In the genomic region with DNA sequence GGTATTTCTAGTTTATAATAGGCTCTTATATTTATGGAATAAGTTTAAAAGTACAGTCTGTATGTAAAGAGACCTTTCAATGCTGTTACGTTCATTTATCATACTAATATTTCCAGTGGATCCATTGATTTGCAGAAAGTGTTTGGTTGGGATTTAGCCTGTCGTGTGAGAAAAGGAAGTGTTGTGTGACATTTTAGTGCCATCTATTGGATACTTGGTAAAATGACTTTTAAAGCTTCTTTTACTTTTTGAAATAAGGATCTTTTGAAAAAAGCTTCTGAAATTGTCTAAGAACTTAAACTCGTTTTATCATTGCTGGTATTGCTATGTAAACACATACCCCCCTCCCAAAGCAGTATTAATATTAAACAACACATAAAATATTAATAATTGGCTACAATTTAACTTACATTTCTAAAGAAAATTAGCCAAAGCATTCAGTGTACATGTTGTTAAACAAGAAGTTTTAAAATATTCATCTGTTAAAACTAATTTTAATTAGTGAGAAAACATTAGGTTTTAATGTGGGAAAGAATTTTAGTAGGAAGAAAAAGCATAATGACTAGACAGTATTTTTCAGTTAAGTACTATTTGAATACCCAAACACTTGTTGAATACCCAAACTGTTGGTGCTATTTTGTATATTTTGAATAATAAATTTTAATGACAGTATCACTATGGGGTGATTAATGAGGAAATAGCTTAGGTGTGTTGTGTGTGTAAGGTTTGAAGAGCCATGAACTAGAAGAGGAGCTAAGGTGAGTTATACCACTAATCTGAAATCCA, we compare ENCODE assay signal across 8 cellular contexts. TPM values are rescaled to one million over a fixed set of nuclear protein-coding genes. Genes with fewer than 3 reads are reported as not detected.
DNase-seq lines count a peak whose midpoint lies in the region; ATAC-seq and TF ChIP-seq lines count a peak whose summit lies in the region.

No MANE protein-coding gene starts in this region.

- H3K4me1 ChIP-seq in GM23338 (ENCODE audit: insufficient read depth), result no peaks in the 10 kb centered on the region; the same call in 1 of the 2 replicates

- H4K20me1 ChIP-seq in GM23338 (replicated peaks; ENCODE audit: insufficient read depth), result peaks cover 35% of the 10 kb centered on the region

- H3K27me3 Mint-ChIP-seq in GM23338 (ENCODE audit: insufficient read depth, low read depth, poor library complexity), result no peaks in the 10 kb centered on the region

- H3K27ac Mint-ChIP-seq in GM23338, result no peak overlapping the region

- intact Hi-C loops in posterior cingulate gyrus (cut with DNase I), result loop anchor here (1.0 to 5.0 kb wide), 2 partner anchors 59 to 118 kb away; a partner anchor contains a TSS

- no peak overlapping the region for H3K4me3 Mint-ChIP-seq in GM23338

- H3K79me2 ChIP-seq in GM23338 (replicated peaks; ENCODE audit: insufficient read depth), result no peaks in the 10 kb centered on the region; the same call in none of the 2 replicates

- no peaks in the 10 kb centered on the region for H3F3A ChIP-seq in GM23338 (replicated peaks; ENCODE audit: low read depth)

- 0 out of 2 replicates have a peak, but pooled peaks cover 5% of the 10 kb centered on the region for H3K36me3 ChIP-seq in GM23338 (ENCODE audit: insufficient read depth)

- H3K4me2 ChIP-seq in GM23338, result no peak overlapping the region

- TF ChIP-seq CTCF in GM23338 (conservative IDR thresholded peaks at IDR 0.05; ENCODE audit: low read depth in 2 of 2) (peak; percentile 51 to 53), fibroblast of the aortic adventitia (IDR thresholded peaks at IDR 0.05; ENCODE audit: insufficient read depth, low read length) (peak; percentile 45)

- H3K27me3 ChIP-seq in GM23338 (ENCODE audit: insufficient read depth), result no peaks in the 10 kb centered on the region

- H3K9me3 Mint-ChIP-seq in GM23338, result no peaks in the 10 kb centered on the region

- no peak overlapping the region for H2AFZ ChIP-seq in GM23338

- 0 out of 2 replicates have a peak overlapping the region, but pooled peaks have one; percentile 39 for H3K27ac ChIP-seq in GM23338 (ENCODE audit: low read depth)

- H3K36me3 Mint-ChIP-seq in GM23338 (ENCODE audit: low read depth), result peaks cover 20% of the 10 kb centered on the region

- H3K9me2 ChIP-seq in GM23338 (ENCODE audit: insufficient read depth), result no peaks in the 10 kb centered on the region

- peaks cover 12% of the 10 kb centered on the region; the same call in 2 of the 3 replicates for H3K4me1 Mint-ChIP-seq in GM23338

- 0 out of 3 replicates have a peak, but pooled peaks have one; percentile 28 for ATAC-seq in GM23338
- no peak for ATAC-seq in GM21723 (IDR thresholded peaks at IDR 0.05; ENCODE audit: unreplicated experiment)

- DNase-seq in AML-193 (lab: John Stamatoyannopoulos, UW) (peak; percentile 80 to 81), GM23338 (ENCODE audit: low spot score) (peak; percentile 59), SHP77 treated with DMSO at 0.1 percent for 48 hours (lab: John Stamatoyannopoulos, UW) (peak; percentile 5), fibroblast of the aortic adventitia (ENCODE audit: low read depth) (peak; percentile 85), putamen (ENCODE audit: low spot score) (peak; percentile 45), posterior cingulate gyrus (no peak), iPS-NIHi11 (ENCODE audit: low spot score) (no peak)

- H3K4me3 ChIP-seq in GM23338 (no peak overlapping the region), fibroblast of the aortic adventitia (ENCODE audit: low read depth, low read length) (no peak overlapping the region)

TF ChIP-seq in GM23338, 12 proteins besides CTCF, POLR2A, EP300 and RAD21 (continues in another document):
- TF ChIP-seq CREB1 (CRISPR knock-in tag; IDR thresholded peaks at IDR 0.05; ENCODE audit: low read depth) (no peak), ZNF331 (CRISPR knock-in tag; IDR thresholded peaks at IDR 0.05; ENCODE audit: low read depth) (no peak), JUNB (IDR thresholded peaks at IDR 0.05; ENCODE audit: unreplicated experiment) (no peak), POLR2AphosphoS5 (IDR thresholded peaks at IDR 0.05; ENCODE audit: low read depth) (no peak), EZH2 (IDR thresholded peaks at IDR 0.05; ENCODE audit: low read depth, unreplicated experiment) (no peak)
- TF ChIP-seq, protein P1, sequence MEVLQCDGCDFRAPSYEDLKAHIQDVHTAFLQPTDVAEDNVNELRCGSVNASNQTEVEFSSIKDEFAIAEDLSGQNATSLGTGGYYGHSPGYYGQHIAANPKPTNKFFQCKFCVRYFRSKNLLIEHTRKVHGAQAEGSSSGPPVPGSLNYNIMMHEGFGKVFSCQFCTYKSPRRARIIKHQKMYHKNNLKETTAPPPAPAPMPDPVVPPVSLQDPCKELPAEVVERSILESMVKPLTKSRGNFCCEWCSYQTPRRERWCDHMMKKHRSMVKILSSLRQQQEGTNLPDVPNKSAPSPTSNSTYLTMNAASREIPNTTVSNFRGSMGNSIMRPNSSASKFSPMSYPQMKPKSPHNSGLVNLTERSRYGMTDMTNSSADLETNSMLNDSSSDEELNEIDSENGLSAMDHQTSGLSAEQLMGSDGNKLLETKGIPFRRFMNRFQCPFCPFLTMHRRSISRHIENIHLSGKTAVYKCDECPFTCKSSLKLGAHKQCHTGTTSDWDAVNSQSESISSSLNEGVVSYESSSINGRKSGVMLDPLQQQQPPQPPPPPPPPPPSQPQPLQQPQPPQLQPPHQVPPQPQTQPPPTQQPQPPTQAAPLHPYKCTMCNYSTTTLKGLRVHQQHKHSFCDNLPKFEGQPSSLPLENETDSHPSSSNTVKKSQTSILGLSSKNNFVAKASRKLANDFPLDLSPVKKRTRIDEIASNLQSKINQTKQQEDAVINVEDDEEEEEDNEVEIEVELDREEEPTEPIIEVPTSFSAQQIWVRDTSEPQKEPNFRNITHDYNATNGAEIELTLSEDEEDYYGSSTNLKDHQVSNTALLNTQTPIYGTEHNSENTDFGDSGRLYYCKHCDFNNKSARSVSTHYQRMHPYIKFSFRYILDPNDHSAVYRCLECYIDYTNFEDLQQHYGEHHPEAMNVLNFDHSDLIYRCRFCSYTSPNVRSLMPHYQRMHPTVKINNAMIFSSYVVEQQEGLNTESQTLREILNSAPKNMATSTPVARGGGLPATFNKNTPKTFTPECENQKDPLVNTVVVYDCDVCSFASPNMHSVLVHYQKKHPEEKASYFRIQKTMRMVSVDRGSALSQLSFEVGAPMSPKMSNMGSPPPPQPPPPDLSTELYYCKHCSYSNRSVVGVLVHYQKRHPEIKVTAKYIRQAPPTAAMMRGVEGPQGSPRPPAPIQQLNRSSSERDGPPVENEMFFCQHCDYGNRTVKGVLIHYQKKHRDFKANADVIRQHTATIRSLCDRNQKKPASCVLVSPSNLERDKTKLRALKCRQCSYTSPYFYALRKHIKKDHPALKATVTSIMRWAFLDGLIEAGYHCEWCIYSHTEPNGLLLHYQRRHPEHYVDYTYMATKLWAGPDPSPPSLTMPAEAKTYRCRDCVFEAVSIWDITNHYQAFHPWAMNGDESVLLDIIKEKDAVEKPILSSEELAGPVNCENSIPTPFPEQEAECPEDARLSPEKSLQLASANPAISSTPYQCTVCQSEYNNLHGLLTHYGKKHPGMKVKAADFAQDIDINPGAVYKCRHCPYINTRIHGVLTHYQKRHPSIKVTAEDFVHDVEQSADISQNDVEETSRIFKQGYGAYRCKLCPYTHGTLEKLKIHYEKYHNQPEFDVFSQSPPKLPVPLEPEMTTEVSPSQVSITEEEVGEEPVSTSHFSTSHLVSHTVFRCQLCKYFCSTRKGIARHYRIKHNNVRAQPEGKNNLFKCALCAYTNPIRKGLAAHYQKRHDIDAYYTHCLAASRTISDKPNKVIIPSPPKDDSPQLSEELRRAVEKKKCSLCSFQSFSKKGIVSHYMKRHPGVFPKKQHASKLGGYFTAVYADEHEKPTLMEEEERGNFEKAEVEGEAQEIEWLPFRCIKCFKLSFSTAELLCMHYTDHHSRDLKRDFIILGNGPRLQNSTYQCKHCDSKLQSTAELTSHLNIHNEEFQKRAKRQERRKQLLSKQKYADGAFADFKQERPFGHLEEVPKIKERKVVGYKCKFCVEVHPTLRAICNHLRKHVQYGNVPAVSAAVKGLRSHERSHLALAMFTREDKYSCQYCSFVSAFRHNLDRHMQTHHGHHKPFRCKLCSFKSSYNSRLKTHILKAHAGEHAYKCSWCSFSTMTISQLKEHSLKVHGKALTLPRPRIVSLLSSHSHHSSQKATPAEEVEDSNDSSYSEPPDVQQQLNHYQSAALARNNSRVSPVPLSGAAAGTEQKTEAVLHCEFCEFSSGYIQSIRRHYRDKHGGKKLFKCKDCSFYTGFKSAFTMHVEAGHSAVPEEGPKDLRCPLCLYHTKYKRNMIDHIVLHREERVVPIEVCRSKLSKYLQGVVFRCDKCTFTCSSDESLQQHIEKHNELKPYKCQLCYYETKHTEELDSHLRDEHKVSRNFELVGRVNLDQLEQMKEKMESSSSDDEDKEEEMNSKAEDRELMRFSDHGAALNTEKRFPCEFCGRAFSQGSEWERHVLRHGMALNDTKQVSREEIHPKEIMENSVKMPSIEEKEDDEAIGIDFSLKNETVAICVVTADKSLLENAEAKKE (CRISPR knock-in tag; IDR thresholded peaks at IDR 0.05), result no peak
- TF ChIP-seq, protein P2, sequence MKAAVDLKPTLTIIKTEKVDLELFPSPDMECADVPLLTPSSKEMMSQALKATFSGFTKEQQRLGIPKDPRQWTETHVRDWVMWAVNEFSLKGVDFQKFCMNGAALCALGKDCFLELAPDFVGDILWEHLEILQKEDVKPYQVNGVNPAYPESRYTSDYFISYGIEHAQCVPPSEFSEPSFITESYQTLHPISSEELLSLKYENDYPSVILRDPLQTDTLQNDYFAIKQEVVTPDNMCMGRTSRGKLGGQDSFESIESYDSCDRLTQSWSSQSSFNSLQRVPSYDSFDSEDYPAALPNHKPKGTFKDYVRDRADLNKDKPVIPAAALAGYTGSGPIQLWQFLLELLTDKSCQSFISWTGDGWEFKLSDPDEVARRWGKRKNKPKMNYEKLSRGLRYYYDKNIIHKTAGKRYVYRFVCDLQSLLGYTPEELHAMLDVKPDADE (IDR thresholded peaks at IDR 0.05), result no peak

RNA-seq across cellular contexts. Expression of a gene that starts 4.9 kb away (rescaled TPM):
- total RNA-seq in GM23338 (2014; rRNA removed; shearing (Covaris generic)), result 9.3 and 9.9 TPM in 2 replicates
- polyA plus RNA-seq in GM23338 (2016; fragmentation: Nextera tagmentation; extraction: Ambion mirVana), result 4.7 and 5.1 TPM in 2 replicates
- 5.6 and 5.8 TPM in 2 replicates for total RNA-seq in fibroblast of the aortic adventitia (ENCODE audit: low replicate concordance)

RNA-seq across cellular contexts. Expression of a gene that starts 59.9 kb away (rescaled TPM):
- total RNA-seq in GM23338 (2014; rRNA removed; shearing (Covaris generic)), result 62.7 and 72.1 TPM in 2 replicates
- polyA plus RNA-seq in GM23338 (2016; fragmentation: Nextera tagmentation; extraction: Ambion mirVana), result 117 TPM in 2 replicates
- total RNA-seq in fibroblast of the aortic adventitia (ENCODE audit: low replicate concordance), result 54.7 and 76.9 TPM in 2 replicates

Comparison
In these comparisons a context has a peak if more than half of its experiments do, and no peak if none do; other contexts are left out.
1. DNase-seq: peak in AML-193 (2 of 2), GM23338 (single experiment), SHP77 treated with DMSO at 0.1 percent for 48 hours (single experiment), fibroblast of the aortic adventitia (single experiment) and putamen (single experiment); none in posterior cingulate gyrus (0 of 10) and iPS-NIHi11 (single experiment).